In the genomic region with DNA sequence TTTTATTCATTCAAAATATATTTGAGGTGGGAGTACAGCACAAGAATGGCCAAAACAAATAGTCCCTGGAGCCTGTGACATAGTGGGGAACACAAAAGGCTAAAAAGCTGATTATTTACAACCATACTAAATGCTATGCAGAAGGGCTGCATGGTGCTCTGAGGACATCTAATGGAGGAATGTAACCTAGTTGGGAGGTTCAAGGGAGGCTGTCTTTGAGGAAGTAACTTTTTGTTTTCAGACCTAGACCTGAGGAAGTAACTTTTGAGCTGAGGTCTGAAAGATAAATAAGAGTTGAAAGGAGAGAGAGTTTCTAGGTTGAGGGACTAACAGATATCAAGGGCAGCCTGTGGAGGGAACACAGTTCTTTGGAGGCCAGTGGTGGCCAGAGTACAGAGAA, we compare ENCODE assay signal across 8 cellular contexts. TPM values are rescaled to one million over a fixed set of nuclear protein-coding genes. Genes with fewer than 3 reads are reported as not detected.
DNase-seq lines count a peak whose midpoint lies in the region; TF ChIP-seq lines count a peak whose summit lies in the region.

No MANE protein-coding gene starts in this region.

- peaks cover 27% of the 10 kb centered on the region for H3K79me2 ChIP-seq in MM.1S (ENCODE audit: low read length)

- H3K36me3 ChIP-seq in MM.1S (replicated peaks; ENCODE audit: insufficient read depth, low read length), result peaks cover 12% of the 10 kb centered on the region
- H3K36me3 ChIP-seq in ovary, result no peaks in the 10 kb centered on the region

- H3K27me3 ChIP-seq in MM.1S (replicated peaks; ENCODE audit: insufficient read depth, low read length), result no peaks in the 10 kb centered on the region
- no peaks in the 10 kb centered on the region for H3K27me3 ChIP-seq in ovary

- H3K27ac ChIP-seq in MM.1S (ENCODE audit: low read length) (peak overlapping the region; percentile 26; the same call in 1 of the 2 replicates), ovary (no peak overlapping the region)

- intact Hi-C loops in ovary (cut with DNase I), result loop anchor here in 3 of 4 donors (5.0 to 10.0 kb wide), 4 partner anchors 90 to 217 kb away; partner anchors contain the start of gene PXYLP1 (in 1 of the 3)

- peaks cover 74% of the 10 kb centered on the region for H3F3A ChIP-seq in MM.1S (ENCODE audit: insufficient read depth, low read length)

- no peak overlapping the region for H3K4me2 ChIP-seq in MM.1S (ENCODE audit: low read depth, low read length)

- no peak overlapping the region for H2AFZ ChIP-seq in MM.1S (ENCODE audit: low read length)

- peak; percentile 53 for DNase-seq in AG09319 (ENCODE audit: extremely low read depth, low read depth)
- peak; percentile 59 for DNase-seq in GM03348 (ENCODE audit: low spot score)
- peak; percentile 54 for DNase-seq in HCEC 1CT
- DNase-seq in MM.1S, result peak; percentile 75
- DNase-seq in fibroblast of peridontal ligament (ENCODE audit: extremely low read depth), result peak; percentile 86
- peak in 1 of 5 donors; percentile 52 for DNase-seq in ovary
- DNase-seq in activated CD8-positive, alpha-beta memory T cell treated with anti-CD3 and anti-CD28 coated beads for 24 hours, result no peak

- peaks cover 37% of the 10 kb centered on the region for H3K4me1 ChIP-seq in MM.1S (ENCODE audit: low read length)
- H3K4me1 ChIP-seq in ovary (ENCODE audit: insufficient read depth), result peaks cover 3% of the 10 kb centered on the region

- H3K9me2 ChIP-seq in MM.1S (replicated peaks; ENCODE audit: insufficient read depth, low read length), result no peaks in the 10 kb centered on the region

- TF ChIP-seq POLR2A in ovary (IDR thresholded peaks at IDR 0.05), result no peak

- H3K9me3 ChIP-seq in MM.1S (replicated peaks; ENCODE audit: insufficient read depth, low read length) (no peaks in the 10 kb centered on the region), ovary (no peaks in the 10 kb centered on the region)

- peaks cover 30% of the 10 kb centered on the region for H4K20me1 ChIP-seq in MM.1S (ENCODE audit: insufficient read depth, low read length)

- TF ChIP-seq CTCF in AG09319 (IDR thresholded peaks at IDR 0.05; ENCODE audit: low read depth, low read length), result peak; percentile 81
- peak; percentile 72 for TF ChIP-seq CTCF in MM.1S (IDR thresholded peaks at IDR 0.05; ENCODE audit: low read length)
- peak; percentile 72 for TF ChIP-seq CTCF in WI38 (IDR thresholded peaks at IDR 0.05; ENCODE audit: low read depth, low read length)
- peak; percentile 26 to 72 (median 72) for TF ChIP-seq CTCF in ovary (IDR thresholded peaks at IDR 0.05)

- no peak for TF ChIP-seq EP300 in ovary (IDR thresholded peaks at IDR 0.05)

- no peak overlapping the region for H3K9ac ChIP-seq in MM.1S (ENCODE audit: low read length)

- H3K4me3 ChIP-seq in MM.1S (ENCODE audit: low read length) (no peak overlapping the region), WI38 (ENCODE audit: low read depth, low read length) (no peak overlapping the region), ovary (no peak overlapping the region)

RNA-seq across cellular contexts. Expression of gene RASA2, which starts 34.8 kb away (rescaled TPM):
- 10 to 100 TPM; 16.7 to 28.1 (median 18.8) TPM for total RNA-seq in ovary
- polyA plus RNA-seq in ovary, result 10 to 100 TPM in 1 of 2 donors, 1 to 10 TPM in 1; 6.9 to 10.2 TPM
